ENCODE assay signal across 1 cellular context in the genomic region with DNA sequence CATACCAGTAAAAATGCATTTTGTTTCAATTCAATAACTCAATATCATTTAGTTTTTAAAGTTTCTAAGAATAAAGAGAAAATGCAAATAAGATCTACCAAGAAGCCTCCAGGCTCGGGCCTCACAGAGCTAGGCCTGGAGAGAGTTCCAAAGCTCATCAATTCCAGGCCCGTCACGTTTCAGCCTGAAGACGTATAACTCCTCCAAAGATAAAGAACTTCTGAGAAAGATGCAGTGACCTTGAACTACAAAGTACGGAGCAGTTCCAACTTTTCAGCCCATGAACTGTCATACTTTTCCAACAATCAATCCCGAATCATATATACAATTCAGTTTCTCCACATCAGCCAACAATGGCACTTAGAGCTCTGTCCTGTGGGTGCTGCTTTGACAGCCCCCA.
TF ChIP-seq lines count a peak whose summit lies in the region.

No MANE protein-coding gene starts in this region.

TF ChIP-seq in WTC11, 78 proteins besides CTCF, POLR2A, EP300 and RAD21:
- TF ChIP-seq NFATC4 (CRISPR knock-in tag; IDR thresholded peaks at IDR 0.05) (no peak), ELF4 (CRISPR knock-in tag; IDR thresholded peaks at IDR 0.05; ENCODE audit: low read depth) (no peak), ZNF263 (CRISPR knock-in tag; IDR thresholded peaks at IDR 0.05; ENCODE audit: low read depth) (no peak), EMX1 (CRISPR knock-in tag; IDR thresholded peaks at IDR 0.05) (no peak), GRHL2 (CRISPR knock-in tag; IDR thresholded peaks at IDR 0.05; ENCODE audit: insufficient replicate concordance, severe bottlenecking) (no peak), CREB1 (CRISPR knock-in tag; IDR thresholded peaks at IDR 0.05) (no peak), ZNF396 (CRISPR knock-in tag; IDR thresholded peaks at IDR 0.05; ENCODE audit: borderline replicate concordance) (no peak), SMAD3 (CRISPR knock-in tag; IDR thresholded peaks at IDR 0.05; ENCODE audit: borderline replicate concordance) (no peak)
- TF ChIP-seq, protein P1, sequence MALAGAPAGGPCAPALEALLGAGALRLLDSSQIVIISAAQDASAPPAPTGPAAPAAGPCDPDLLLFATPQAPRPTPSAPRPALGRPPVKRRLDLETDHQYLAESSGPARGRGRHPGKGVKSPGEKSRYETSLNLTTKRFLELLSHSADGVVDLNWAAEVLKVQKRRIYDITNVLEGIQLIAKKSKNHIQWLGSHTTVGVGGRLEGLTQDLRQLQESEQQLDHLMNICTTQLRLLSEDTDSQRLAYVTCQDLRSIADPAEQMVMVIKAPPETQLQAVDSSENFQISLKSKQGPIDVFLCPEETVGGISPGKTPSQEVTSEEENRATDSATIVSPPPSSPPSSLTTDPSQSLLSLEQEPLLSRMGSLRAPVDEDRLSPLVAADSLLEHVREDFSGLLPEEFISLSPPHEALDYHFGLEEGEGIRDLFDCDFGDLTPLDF (CRISPR knock-in tag; IDR thresholded peaks at IDR 0.05), result no peak
- TF ChIP-seq, protein P2, sequence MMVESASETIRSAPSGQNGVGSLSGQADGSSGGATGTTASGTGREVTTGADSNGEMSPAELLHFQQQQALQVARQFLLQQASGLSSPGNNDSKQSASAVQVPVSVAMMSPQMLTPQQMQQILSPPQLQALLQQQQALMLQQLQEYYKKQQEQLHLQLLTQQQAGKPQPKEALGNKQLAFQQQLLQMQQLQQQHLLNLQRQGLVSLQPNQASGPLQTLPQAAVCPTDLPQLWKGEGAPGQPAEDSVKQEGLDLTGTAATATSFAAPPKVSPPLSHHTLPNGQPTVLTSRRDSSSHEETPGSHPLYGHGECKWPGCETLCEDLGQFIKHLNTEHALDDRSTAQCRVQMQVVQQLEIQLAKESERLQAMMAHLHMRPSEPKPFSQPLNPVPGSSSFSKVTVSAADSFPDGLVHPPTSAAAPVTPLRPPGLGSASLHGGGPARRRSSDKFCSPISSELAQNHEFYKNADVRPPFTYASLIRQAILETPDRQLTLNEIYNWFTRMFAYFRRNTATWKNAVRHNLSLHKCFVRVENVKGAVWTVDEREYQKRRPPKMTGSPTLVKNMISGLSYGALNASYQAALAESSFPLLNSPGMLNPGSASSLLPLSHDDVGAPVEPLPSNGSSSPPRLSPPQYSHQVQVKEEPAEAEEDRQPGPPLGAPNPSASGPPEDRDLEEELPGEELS (CRISPR knock-in tag; IDR thresholded peaks at IDR 0.05), result no peak
- TF ChIP-seq, protein P3, sequence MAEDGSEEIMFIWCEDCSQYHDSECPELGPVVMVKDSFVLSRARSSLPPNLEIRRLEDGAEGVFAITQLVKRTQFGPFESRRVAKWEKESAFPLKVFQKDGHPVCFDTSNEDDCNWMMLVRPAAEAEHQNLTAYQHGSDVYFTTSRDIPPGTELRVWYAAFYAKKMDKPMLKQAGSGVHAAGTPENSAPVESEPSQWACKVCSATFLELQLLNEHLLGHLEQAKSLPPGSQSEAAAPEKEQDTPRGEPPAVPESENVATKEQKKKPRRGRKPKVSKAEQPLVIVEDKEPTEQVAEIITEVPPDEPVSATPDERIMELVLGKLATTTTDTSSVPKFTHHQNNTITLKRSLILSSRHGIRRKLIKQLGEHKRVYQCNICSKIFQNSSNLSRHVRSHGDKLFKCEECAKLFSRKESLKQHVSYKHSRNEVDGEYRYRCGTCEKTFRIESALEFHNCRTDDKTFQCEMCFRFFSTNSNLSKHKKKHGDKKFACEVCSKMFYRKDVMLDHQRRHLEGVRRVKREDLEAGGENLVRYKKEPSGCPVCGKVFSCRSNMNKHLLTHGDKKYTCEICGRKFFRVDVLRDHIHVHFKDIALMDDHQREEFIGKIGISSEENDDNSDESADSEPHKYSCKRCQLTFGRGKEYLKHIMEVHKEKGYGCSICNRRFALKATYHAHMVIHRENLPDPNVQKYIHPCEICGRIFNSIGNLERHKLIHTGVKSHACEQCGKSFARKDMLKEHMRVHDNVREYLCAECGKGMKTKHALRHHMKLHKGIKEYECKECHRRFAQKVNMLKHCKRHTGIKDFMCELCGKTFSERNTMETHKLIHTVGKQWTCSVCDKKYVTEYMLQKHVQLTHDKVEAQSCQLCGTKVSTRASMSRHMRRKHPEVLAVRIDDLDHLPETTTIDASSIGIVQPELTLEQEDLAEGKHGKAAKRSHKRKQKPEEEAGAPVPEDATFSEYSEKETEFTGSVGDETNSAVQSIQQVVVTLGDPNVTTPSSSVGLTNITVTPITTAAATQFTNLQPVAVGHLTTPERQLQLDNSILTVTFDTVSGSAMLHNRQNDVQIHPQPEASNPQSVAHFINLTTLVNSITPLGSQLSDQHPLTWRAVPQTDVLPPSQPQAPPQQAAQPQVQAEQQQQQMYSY (CRISPR knock-in tag; IDR thresholded peaks at IDR 0.05), result no peak
- TF ChIP-seq, protein P4, sequence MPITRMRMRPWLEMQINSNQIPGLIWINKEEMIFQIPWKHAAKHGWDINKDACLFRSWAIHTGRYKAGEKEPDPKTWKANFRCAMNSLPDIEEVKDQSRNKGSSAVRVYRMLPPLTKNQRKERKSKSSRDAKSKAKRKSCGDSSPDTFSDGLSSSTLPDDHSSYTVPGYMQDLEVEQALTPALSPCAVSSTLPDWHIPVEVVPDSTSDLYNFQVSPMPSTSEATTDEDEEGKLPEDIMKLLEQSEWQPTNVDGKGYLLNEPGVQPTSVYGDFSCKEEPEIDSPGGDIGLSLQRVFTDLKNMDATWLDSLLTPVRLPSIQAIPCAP (CRISPR knock-in tag; IDR thresholded peaks at IDR 0.05), result no peak
- TF ChIP-seq, protein P5, sequence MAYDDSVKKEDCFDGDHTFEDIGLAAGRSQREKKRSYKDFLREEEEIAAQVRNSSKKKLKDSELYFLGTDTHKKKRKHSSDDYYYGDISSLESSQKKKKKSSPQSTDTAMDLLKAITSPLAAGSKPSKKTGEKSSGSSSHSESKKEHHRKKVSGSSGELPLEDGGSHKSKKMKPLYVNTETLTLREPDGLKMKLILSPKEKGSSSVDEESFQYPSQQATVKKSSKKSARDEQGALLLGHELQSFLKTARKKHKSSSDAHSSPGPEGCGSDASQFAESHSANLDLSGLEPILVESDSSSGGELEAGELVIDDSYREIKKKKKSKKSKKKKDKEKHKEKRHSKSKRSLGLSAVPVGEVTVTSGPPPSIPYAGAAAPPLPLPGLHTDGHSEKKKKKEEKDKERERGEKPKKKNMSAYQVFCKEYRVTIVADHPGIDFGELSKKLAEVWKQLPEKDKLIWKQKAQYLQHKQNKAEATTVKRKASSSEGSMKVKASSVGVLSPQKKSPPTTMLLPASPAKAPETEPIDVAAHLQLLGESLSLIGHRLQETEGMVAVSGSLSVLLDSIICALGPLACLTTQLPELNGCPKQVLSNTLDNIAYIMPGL (CRISPR knock-in tag; IDR thresholded peaks at IDR 0.05), result no peak
- TF ChIP-seq, protein P6, sequence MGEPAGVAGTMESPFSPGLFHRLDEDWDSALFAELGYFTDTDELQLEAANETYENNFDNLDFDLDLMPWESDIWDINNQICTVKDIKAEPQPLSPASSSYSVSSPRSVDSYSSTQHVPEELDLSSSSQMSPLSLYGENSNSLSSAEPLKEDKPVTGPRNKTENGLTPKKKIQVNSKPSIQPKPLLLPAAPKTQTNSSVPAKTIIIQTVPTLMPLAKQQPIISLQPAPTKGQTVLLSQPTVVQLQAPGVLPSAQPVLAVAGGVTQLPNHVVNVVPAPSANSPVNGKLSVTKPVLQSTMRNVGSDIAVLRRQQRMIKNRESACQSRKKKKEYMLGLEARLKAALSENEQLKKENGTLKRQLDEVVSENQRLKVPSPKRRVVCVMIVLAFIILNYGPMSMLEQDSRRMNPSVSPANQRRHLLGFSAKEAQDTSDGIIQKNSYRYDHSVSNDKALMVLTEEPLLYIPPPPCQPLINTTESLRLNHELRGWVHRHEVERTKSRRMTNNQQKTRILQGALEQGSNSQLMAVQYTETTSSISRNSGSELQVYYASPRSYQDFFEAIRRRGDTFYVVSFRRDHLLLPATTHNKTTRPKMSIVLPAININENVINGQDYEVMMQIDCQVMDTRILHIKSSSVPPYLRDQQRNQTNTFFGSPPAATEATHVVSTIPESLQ (CRISPR knock-in tag; IDR thresholded peaks at IDR 0.05), result no peak
- TF ChIP-seq, protein P7, sequence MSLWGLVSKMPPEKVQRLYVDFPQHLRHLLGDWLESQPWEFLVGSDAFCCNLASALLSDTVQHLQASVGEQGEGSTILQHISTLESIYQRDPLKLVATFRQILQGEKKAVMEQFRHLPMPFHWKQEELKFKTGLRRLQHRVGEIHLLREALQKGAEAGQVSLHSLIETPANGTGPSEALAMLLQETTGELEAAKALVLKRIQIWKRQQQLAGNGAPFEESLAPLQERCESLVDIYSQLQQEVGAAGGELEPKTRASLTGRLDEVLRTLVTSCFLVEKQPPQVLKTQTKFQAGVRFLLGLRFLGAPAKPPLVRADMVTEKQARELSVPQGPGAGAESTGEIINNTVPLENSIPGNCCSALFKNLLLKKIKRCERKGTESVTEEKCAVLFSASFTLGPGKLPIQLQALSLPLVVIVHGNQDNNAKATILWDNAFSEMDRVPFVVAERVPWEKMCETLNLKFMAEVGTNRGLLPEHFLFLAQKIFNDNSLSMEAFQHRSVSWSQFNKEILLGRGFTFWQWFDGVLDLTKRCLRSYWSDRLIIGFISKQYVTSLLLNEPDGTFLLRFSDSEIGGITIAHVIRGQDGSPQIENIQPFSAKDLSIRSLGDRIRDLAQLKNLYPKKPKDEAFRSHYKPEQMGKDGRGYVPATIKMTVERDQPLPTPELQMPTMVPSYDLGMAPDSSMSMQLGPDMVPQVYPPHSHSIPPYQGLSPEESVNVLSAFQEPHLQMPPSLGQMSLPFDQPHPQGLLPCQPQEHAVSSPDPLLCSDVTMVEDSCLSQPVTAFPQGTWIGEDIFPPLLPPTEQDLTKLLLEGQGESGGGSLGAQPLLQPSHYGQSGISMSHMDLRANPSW (CRISPR knock-in tag; conservative IDR thresholded peaks at IDR 0.05; ENCODE audit: low read depth), result no peak
